Comparison of ENCODE assay signal across 7 cellular contexts in the genomic region with DNA sequence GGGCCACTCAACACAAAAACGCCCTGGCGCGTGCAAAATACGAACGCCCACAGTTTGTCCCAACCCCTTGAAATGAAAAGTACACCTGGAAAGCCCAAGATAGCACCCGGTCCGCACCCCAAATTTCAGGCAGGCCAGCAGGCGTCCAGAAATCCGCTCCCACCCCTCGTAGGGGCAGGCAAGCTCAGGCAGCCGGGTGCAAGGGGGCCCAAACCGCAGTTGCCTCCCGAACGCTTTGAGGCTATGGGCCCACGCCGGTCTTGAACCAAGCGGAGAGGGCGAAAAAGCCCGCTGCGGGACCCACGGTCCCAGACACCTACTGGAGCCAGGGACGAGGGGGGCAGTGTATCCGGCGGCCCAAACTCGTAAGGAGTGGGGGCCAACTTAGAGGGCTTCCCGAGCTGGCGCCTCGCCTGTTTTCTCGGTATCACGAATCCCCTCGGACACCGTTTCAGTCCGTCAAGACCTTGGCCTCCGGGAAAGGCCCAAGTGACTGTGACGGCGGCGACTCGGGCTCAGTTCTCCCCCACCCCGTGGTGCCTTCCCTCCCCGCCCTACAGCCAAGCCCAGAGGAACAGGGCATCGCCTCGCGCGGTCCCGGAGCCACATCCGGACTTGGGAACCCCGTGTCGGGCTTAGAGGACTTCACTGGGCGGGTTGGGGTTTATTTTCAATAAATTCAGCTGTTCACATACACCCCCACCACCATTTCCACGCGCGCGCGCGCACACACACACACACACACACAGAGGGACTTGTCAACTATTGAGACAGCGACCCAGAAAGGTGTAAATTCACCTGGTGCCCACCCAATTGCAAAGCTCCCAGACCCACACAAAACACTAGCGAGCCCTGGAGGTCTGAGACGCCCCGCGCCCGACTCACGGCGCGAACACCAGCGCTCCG. TPM values are rescaled to one million over a fixed set of nuclear protein-coding genes. Genes with fewer than 3 reads are reported as not detected.
A peak's percentile ranks its signal among the peaks of the same experiment; 100 is the strongest.
DNase-seq lines count a peak whose midpoint lies in the region; ATAC-seq and TF ChIP-seq lines count a peak whose summit lies in the region.

No MANE protein-coding gene starts in this region.

- peaks cover 74% of the 10 kb centered on the region for H3K27me3 Mint-ChIP-seq in activated T-helper 1 cell treated with anti-CD3 and anti-CD28 coated beads, Interleukin-12 subunit alpha, Interleukin-12 subunit beta, Interleukin-2, Interleukin-4 antibody, amounts not matched to agents 30 ng/mL and 10 ng/mL and 1 ng/mL, durations not matched to agents 14 hours and 24 hours and 36 hours (ENCODE audit: insufficient read depth)

- peaks cover 4% of the 10 kb centered on the region for H3K36me3 Mint-ChIP-seq in activated T-helper 1 cell treated with anti-CD3 and anti-CD28 coated beads, Interleukin-12 subunit alpha, Interleukin-12 subunit beta, Interleukin-2, Interleukin-4 antibody, amounts not matched to agents 30 ng/mL and 10 ng/mL and 1 ng/mL, durations not matched to agents 14 hours and 24 hours and 36 hours (ENCODE audit: low read depth)
- peaks cover 5% of the 10 kb centered on the region for H3K36me3 Mint-ChIP-seq in stimulated activated effector memory CD8-positive, alpha-beta T cell treated with anti-CD3 and anti-CD28 coated beads, Interleukin-12 subunit alpha, Interleukin-12 subunit beta, amount 100 ng/mL, for 72 hours

- ATAC-seq in stimulated activated effector memory CD8-positive, alpha-beta T cell treated with anti-CD3 and anti-CD28 coated beads, Interleukin-12 subunit alpha, Interleukin-12 subunit beta, amount 100 ng/mL, for 72 hours: no peak
- ATAC-seq in GM21825 (IDR thresholded peaks at IDR 0.05; ENCODE audit: unreplicated experiment): no peak
- ATAC-seq in HG03045 (IDR thresholded peaks at IDR 0.05; ENCODE audit: unreplicated experiment): no peak
- no peak for ATAC-seq in HG03139 (IDR thresholded peaks at IDR 0.05; ENCODE audit: unreplicated experiment)

- no peaks in the 10 kb centered on the region for H3K9me3 ChIP-seq in HEK293 (ENCODE audit: control insufficient read depth, insufficient read depth, low read depth, low read length)
- no peaks in the 10 kb centered on the region for H3K9me3 ChIP-seq in iPS-18a (ENCODE audit: control insufficient read depth, low read depth, low read length)

- no peak for DNase-seq in activated T-helper 1 cell treated with anti-CD3 and anti-CD28 coated beads, Interleukin-12 subunit alpha, Interleukin-12 subunit beta, Interleukin-2, Interleukin-4 antibody, amounts not matched to agents 30 ng/mL and 10 ng/mL and 1 ng/mL, durations not matched to agents 14 hours and 24 hours and 36 hours (ENCODE audit: low spot score)
- no peak for DNase-seq in stimulated activated effector memory CD8-positive, alpha-beta T cell treated with anti-CD3 and anti-CD28 coated beads, Interleukin-12 subunit alpha, Interleukin-12 subunit beta, amount 100 ng/mL, for 72 hours (ENCODE audit: low spot score in 2 of 2)

- no peaks in the 10 kb centered on the region for H3K36me3 ChIP-seq in HEK293 (ENCODE audit: control insufficient read depth in 2 of 2, insufficient read depth in 1 of 2, low read length in 2 of 2)
- no peaks in the 10 kb centered on the region for H3K36me3 ChIP-seq in iPS-18a (ENCODE audit: control insufficient read depth, low read depth, low read length)

- intact Hi-C loops in activated T-helper 1 cell treated with anti-CD3 and anti-CD28 coated beads, Interleukin-12 subunit alpha, Interleukin-12 subunit beta, Interleukin-2, Interleukin-4 antibody, amounts not matched to agents 30 ng/mL and 10 ng/mL and 1 ng/mL, durations not matched to agents 14 hours and 24 hours and 36 hours (cut with micrococcal nuclease): no loop called here

- peaks cover 4% of the 10 kb centered on the region; the same call in 1 of the 2 replicates for H3K4me1 ChIP-seq in HEK293 (ENCODE audit: control insufficient read depth, insufficient read depth, low read length)
- peaks cover 38% of the 10 kb centered on the region for H3K4me1 ChIP-seq in iPS-18a (ENCODE audit: control insufficient read depth, low read depth, low read length)

- H3K27me3 ChIP-seq in iPS-18a (ENCODE audit: control insufficient read depth, insufficient read depth, low read length): peaks cover 92% of the 10 kb centered on the region

- peaks cover 13% of the 10 kb centered on the region for H3K4me1 Mint-ChIP-seq in activated T-helper 1 cell treated with anti-CD3 and anti-CD28 coated beads, Interleukin-12 subunit alpha, Interleukin-12 subunit beta, Interleukin-2, Interleukin-4 antibody, amounts not matched to agents 30 ng/mL and 10 ng/mL and 1 ng/mL, durations not matched to agents 14 hours and 24 hours and 36 hours (ENCODE audit: low read depth)
- peaks cover 18% of the 10 kb centered on the region for H3K4me1 Mint-ChIP-seq in stimulated activated effector memory CD8-positive, alpha-beta T cell treated with anti-CD3 and anti-CD28 coated beads, Interleukin-12 subunit alpha, Interleukin-12 subunit beta, amount 100 ng/mL, for 72 hours

- POLR2A ChIA-PET in HEK293 (lab: Yijun Ruan, JAX): no interaction called here

- TF ChIP-seq CTCF in HEK293 (tag by site-specific recombination; IDR thresholded peaks at IDR 0.05): no peak; the same call in 1 of the 2 replicates

- H3K9me3 Mint-ChIP-seq in activated T-helper 1 cell treated with anti-CD3 and anti-CD28 coated beads, Interleukin-12 subunit alpha, Interleukin-12 subunit beta, Interleukin-2, Interleukin-4 antibody, amounts not matched to agents 30 ng/mL and 10 ng/mL and 1 ng/mL, durations not matched to agents 14 hours and 24 hours and 36 hours: peaks cover 4% of the 10 kb centered on the region
- peaks cover 2% of the 10 kb centered on the region for H3K9me3 Mint-ChIP-seq in stimulated activated effector memory CD8-positive, alpha-beta T cell treated with anti-CD3 and anti-CD28 coated beads, Interleukin-12 subunit alpha, Interleukin-12 subunit beta, amount 100 ng/mL, for 72 hours

- no peak overlapping the region for H3K9ac ChIP-seq in iPS-18a (ENCODE audit: low read length)

- H3K4me3 ChIP-seq in HEK293 (ENCODE audit: low read depth, low read length): no peak overlapping the region
- peak overlapping the region; percentile 62 for H3K4me3 ChIP-seq in iPS-18a (ENCODE audit: low read length)

- peak overlapping the region; percentile 11 for H3K4me3 Mint-ChIP-seq in activated T-helper 1 cell treated with anti-CD3 and anti-CD28 coated beads, Interleukin-12 subunit alpha, Interleukin-12 subunit beta, Interleukin-2, Interleukin-4 antibody, amounts not matched to agents 30 ng/mL and 10 ng/mL and 1 ng/mL, durations not matched to agents 14 hours and 24 hours and 36 hours
- peak overlapping the region; percentile 41 for H3K4me3 Mint-ChIP-seq in stimulated activated effector memory CD8-positive, alpha-beta T cell treated with anti-CD3 and anti-CD28 coated beads, Interleukin-12 subunit alpha, Interleukin-12 subunit beta, amount 100 ng/mL, for 72 hours

- CTCF ChIA-PET in HEK293 (lab: Yijun Ruan, JAX): interaction anchor here (0.6 to 0.9 kb wide), 3 partner anchors 22 to 42 kb away, joined by 3 to 4 read pairs (median 3); no protein-coding TSS in a partner anchor

- no peak overlapping the region for H3K27ac Mint-ChIP-seq in activated T-helper 1 cell treated with anti-CD3 and anti-CD28 coated beads, Interleukin-12 subunit alpha, Interleukin-12 subunit beta, Interleukin-2, Interleukin-4 antibody, amounts not matched to agents 30 ng/mL and 10 ng/mL and 1 ng/mL, durations not matched to agents 14 hours and 24 hours and 36 hours
- no peak overlapping the region for H3K27ac Mint-ChIP-seq in stimulated activated effector memory CD8-positive, alpha-beta T cell treated with anti-CD3 and anti-CD28 coated beads, Interleukin-12 subunit alpha, Interleukin-12 subunit beta, amount 100 ng/mL, for 72 hours

- H3K27ac ChIP-seq in HEK293 (ENCODE audit: extremely low read depth, low read depth, low read length) (no peak overlapping the region; the same call in 1 of the 2 replicates), iPS-18a (ENCODE audit: low read length) (no peak overlapping the region)

TF ChIP-seq in HEK293, 187 proteins besides CTCF, POLR2A, EP300 and RAD21:
- no peak for TF ChIP-seq ZNF768 (tag by site-specific recombination; IDR thresholded peaks at IDR 0.05)
- TF ChIP-seq ZNF548 (tag by site-specific recombination; IDR thresholded peaks at IDR 0.05): no peak
- no peak for TF ChIP-seq ZFP3 (tag by site-specific recombination; IDR thresholded peaks at IDR 0.05; ENCODE audit: low read depth)
- peak; percentile 36; the same call in 1 of the 2 replicates for TF ChIP-seq ZNF335 (tag by site-specific recombination; conservative IDR thresholded peaks at IDR 0.05)
- no peak for TF ChIP-seq ZNF792 (tag by site-specific recombination; IDR thresholded peaks at IDR 0.05)
TF ChIP-seq in HEK293: peak in this region for 1.

RNA-seq across cellular contexts. Expression of a gene that starts 6.2 kb away (rescaled TPM):
- total RNA-seq in activated T-helper 1 cell treated with anti-CD3 and anti-CD28 coated beads, Interleukin-12 subunit alpha, Interleukin-12 subunit beta, Interleukin-2, Interleukin-4 antibody, amounts not matched to agents 30 ng/mL and 10 ng/mL and 1 ng/mL, durations not matched to agents 14 hours and 24 hours and 36 hours: 0.02 TPM in 1 of 2 replicates, not detected in the other
